Comparison of ENCODE assay signal across 24 cellular contexts in the genomic region with DNA sequence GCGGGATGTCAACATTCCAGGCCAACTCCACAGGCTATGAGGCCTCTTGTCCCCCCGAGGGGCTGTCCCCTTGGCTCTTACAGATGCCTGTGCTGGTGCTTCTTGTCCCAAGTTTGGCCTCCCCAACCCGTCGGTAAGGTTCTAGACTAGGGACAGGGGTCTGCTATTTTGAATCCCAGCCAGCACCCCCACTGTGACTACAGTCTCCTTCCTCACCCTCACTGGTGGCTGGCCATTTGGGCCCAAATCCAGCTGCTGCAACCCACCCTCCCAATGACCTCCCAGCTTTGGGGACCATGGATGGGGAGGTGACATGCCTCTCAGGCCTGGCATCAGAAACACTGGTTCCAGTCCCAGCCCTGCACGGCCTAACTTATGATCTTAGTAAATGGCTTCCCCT. TPM values are rescaled to one million over a fixed set of nuclear protein-coding genes. Genes with fewer than 3 reads are reported as not detected.
DNase-seq lines count a peak whose midpoint lies in the region; ATAC-seq and TF ChIP-seq lines count a peak whose summit lies in the region.
"Had no signal": no experiment of that assay in that cellular context is flagged by ENCODE, and none has a peak within 500 bp of the region (broad histone marks: within the 10 kb centered on the region; RNA-seq: fewer than 3 reads in every experiment).

No MANE protein-coding gene starts in this region.

- H3K27ac ChIP-seq in IMR-90 (ENCODE audit: insufficient read depth, low read length) (no peak overlapping the region), osteoblast (ENCODE audit: low read depth, low read length) (no peak overlapping the region)
- H3K27ac ChIP-seq: A549; BLaER1 treated with 17β-estradiol and CSF1 and Interleukin-3, amounts not matched to agents 10 nM and 100 nM had no signal

- H4K5ac ChIP-seq in IMR-90 (ENCODE audit: low read depth, low read length), result no peak overlapping the region

- no peaks in the 10 kb centered on the region for H3K36me3 Mint-ChIP-seq in endothelial cell (ENCODE audit: low read depth, unreplicated experiment)
- no peaks in the 10 kb centered on the region for H3K36me3 Mint-ChIP-seq in stimulated activated naive B cell treated with anti-CD40 and anti-IgM and Interleukin-4, amounts not matched to agents 10 μg/mL and 1 μg/mL and 100 μg/mL, for 72 hours
- H3K36me3 Mint-ChIP-seq: CD14-positive monocyte; CD8-positive, alpha-beta memory T cell had no signal

- H3K9me3 Mint-ChIP-seq in endothelial cell (ENCODE audit: unreplicated experiment), result no peaks in the 10 kb centered on the region
- H3K9me3 Mint-ChIP-seq in stimulated activated naive B cell treated with anti-CD40 and anti-IgM and Interleukin-4, amounts not matched to agents 10 μg/mL and 1 μg/mL and 100 μg/mL, for 72 hours, result no peaks in the 10 kb centered on the region
- H3K9me3 Mint-ChIP-seq: CD14-positive monocyte; CD4-positive, alpha-beta T cell; CD8-positive, alpha-beta memory T cell; HFFc6 had no signal

- H4K20me1 ChIP-seq in IMR-90 (ENCODE audit: insufficient read depth, low read length) (no peaks in the 10 kb centered on the region), osteoblast (ENCODE audit: insufficient read depth, low read length) (no peaks in the 10 kb centered on the region)

- H3K36me3 ChIP-seq in IMR-90 (ENCODE audit: control insufficient read depth, insufficient read depth, low read length) (no peaks in the 10 kb centered on the region), osteoblast (ENCODE audit: insufficient read depth, low read length) (no peaks in the 10 kb centered on the region)
- H3K36me3 ChIP-seq: BE2C; BLaER1 treated with 17β-estradiol and CSF1 and Interleukin-3, amounts not matched to agents 10 nM and 100 nM; HAP-1 had no signal

- H2AFZ ChIP-seq in IMR-90 (replicated peaks; ENCODE audit: low read length, poor library complexity), result peak overlapping the region; percentile 58
- no peak overlapping the region for H2AFZ ChIP-seq in osteoblast (ENCODE audit: low read length)

- TF ChIP-seq CTCF in IMR-90 (conservative IDR thresholded peaks at IDR 0.05; ENCODE audit: low read depth, low read length) (no peak), endothelial cell (IDR thresholded peaks at IDR 0.05; ENCODE audit: unreplicated experiment) (no peak), osteoblast (IDR thresholded peaks at IDR 0.05; ENCODE audit: extremely low read depth, low read depth, low read length) (no peak)

- POLR2A ChIA-PET in IMR-90 (lab: Charles Lee; ENCODE audit: unreplicated experiment), result interaction anchor here (0.5 kb wide), 1 partner anchor 12 kb away, joined by 7 read pairs; no protein-coding TSS in a partner anchor

- H3K79me2 ChIP-seq in osteoblast (ENCODE audit: insufficient read depth, low read length), result no peaks in the 10 kb centered on the region

- peaks cover 7% of the 10 kb centered on the region for H3K27me3 Mint-ChIP-seq in endothelial cell (ENCODE audit: unreplicated experiment)
- peaks cover 17 to 58% of the 10 kb centered on the region in 2 donors for H3K27me3 Mint-ChIP-seq in stimulated activated naive B cell treated with anti-CD40 and anti-IgM and Interleukin-4, amounts not matched to agents 10 μg/mL and 1 μg/mL and 100 μg/mL, for 72 hours

- no peak overlapping the region for H3K4me3 Mint-ChIP-seq in endothelial cell (ENCODE audit: unreplicated experiment)
- no peak overlapping the region for H3K4me3 Mint-ChIP-seq in stimulated activated naive B cell treated with anti-CD40 and anti-IgM and Interleukin-4, amounts not matched to agents 10 μg/mL and 1 μg/mL and 100 μg/mL, for 72 hours
- H3K4me3 Mint-ChIP-seq: CD14-positive monocyte; CD4-positive, alpha-beta T cell; CD8-positive, alpha-beta memory T cell; HFFc6 had no signal

- no peak for TF ChIP-seq POLR2A in IMR-90 (IDR thresholded peaks at IDR 0.05; ENCODE audit: low read depth, low read length)

- H2BK20ac ChIP-seq in IMR-90 (ENCODE audit: low read depth, low read length), result no peak overlapping the region

- WGBS in IMR-90 (ENCODE audit: extremely low coverage in 2 of 2, insufficient read length in 1 of 2), 2 experiments, result no CpG with 5 or more reads among the region's 5 CpGs

- ATAC-seq in IMR-90 (ENCODE audit: low read depth) (no peak), GM18909 (IDR thresholded peaks at IDR 0.05; ENCODE audit: poor library complexity, unreplicated experiment) (no peak)
- no peak for ATAC-seq in stimulated activated naive B cell treated with anti-CD40 and anti-IgM and Interleukin-4, amounts not matched to agents 10 μg/mL and 1 μg/mL and 100 μg/mL, for 72 hours (replicated peaks)
- ATAC-seq: A549, GM12878 had no signal

- H3K4me1 ChIP-seq in IMR-90 (ENCODE audit: control insufficient read depth, insufficient read depth, low read length) (no peaks in the 10 kb centered on the region), osteoblast (ENCODE audit: insufficient read depth, low read length) (no peaks in the 10 kb centered on the region)
- H3K4me1 ChIP-seq: A549, BE2C, HAP-1 had no signal

- H3K4me1 Mint-ChIP-seq in endothelial cell (ENCODE audit: unreplicated experiment), result no peaks in the 10 kb centered on the region
- no peaks in the 10 kb centered on the region for H3K4me1 Mint-ChIP-seq in stimulated activated naive B cell treated with anti-CD40 and anti-IgM and Interleukin-4, amounts not matched to agents 10 μg/mL and 1 μg/mL and 100 μg/mL, for 72 hours
- H3K4me1 Mint-ChIP-seq: CD8-positive, alpha-beta memory T cell had no signal

- H2AK5ac ChIP-seq in IMR-90 (ENCODE audit: low read depth, low read length), result no peak overlapping the region

- no peak overlapping the region for H3K56ac ChIP-seq in IMR-90 (ENCODE audit: extremely low read depth, insufficient read depth, low read length)

- CTCF ChIA-PET in IMR-90 (lab: Yijun Ruan, JAX), result no interaction called here

- no peak overlapping the region for H3K14ac ChIP-seq in IMR-90 (replicated peaks; ENCODE audit: low read depth, low read length)

- no peak overlapping the region for H3K9ac ChIP-seq in IMR-90 (ENCODE audit: low read depth, low read length)
- H3K9ac ChIP-seq: BLaER1 treated with 17β-estradiol and CSF1 and Interleukin-3, amounts not matched to agents 10 nM and 100 nM had no signal

- no peaks in the 10 kb centered on the region for H3K9me3 ChIP-seq in IMR-90 (ENCODE audit: control insufficient read depth, insufficient read depth, low read length)
- H3K9me3 ChIP-seq in osteoblast (ENCODE audit: low read depth, low read length), result no peaks in the 10 kb centered on the region
- H3K9me3 ChIP-seq: A549; BE2C; BLaER1 treated with 17β-estradiol and CSF1 and Interleukin-3, amounts not matched to agents 10 nM and 100 nM; HAP-1 had no signal

- no peaks in the 10 kb centered on the region for H3K79me1 ChIP-seq in IMR-90 (ENCODE audit: low read depth in 1 of 2, low read length in 2 of 2)

- no peaks in the 10 kb centered on the region for H3K9me1 ChIP-seq in IMR-90 (ENCODE audit: insufficient read depth, low read length)

- no peak overlapping the region for H4K8ac ChIP-seq in IMR-90 (ENCODE audit: low read depth in 2 of 2, low read length in 2 of 2)

- DNase-seq in IMR-90 (no peak), endothelial cell (ENCODE audit: low spot score) (no peak), osteoblast (ENCODE audit: insufficient read length, low spot score, missing footprints) (peak; percentile 72), cardiac septum (ENCODE audit: low spot score) (no peak)
- no peak for DNase-seq in stimulated activated naive B cell treated with anti-CD40 and anti-IgM and Interleukin-4, amounts not matched to agents 10 μg/mL and 1 μg/mL and 100 μg/mL, for 72 hours
- DNase-seq in stimulated activated CD4-positive, alpha-beta T cell treated with anti-CD3 and anti-CD28 coated beads, Interleukin-4, amount 100 ng/mL, for 1 hour, result no peak
- DNase-seq: 8988T; ACHN; AML-193; BE2C; CD4-positive, alpha-beta T cell; CD8-positive, alpha-beta memory T cell; DMS 273 treated with DMSO at 0.1 percent for 48 hours; DMS79; EL; GDM1; GOT3; HFFc6 had no signal

- H2AK9ac ChIP-seq in IMR-90 (replicated peaks; ENCODE audit: low read depth, low read length, poor library complexity), result no peak overlapping the region

- H3K4me2 ChIP-seq in IMR-90 (ENCODE audit: low read depth, low read length), result no peak overlapping the region
- no peak overlapping the region for H3K4me2 ChIP-seq in osteoblast (ENCODE audit: insufficient read depth, low read length)
- H3K4me2 ChIP-seq: A549; BLaER1 treated with 17β-estradiol and CSF1 and Interleukin-3, amounts not matched to agents 10 nM and 100 nM had no signal

- no peak overlapping the region for H3K4me3 ChIP-seq in IMR-90 (ENCODE audit: insufficient read depth, low read depth, low read length)
- H3K4me3 ChIP-seq in osteoblast (ENCODE audit: insufficient read depth, low read length), result no peak overlapping the region
- H3K4me3 ChIP-seq: A549; BLaER1 treated with 17β-estradiol and CSF1 and Interleukin-3, amounts not matched to agents 10 nM and 100 nM; GM12878; HAP-1 had no signal

- TF ChIP-seq RAD21 in IMR-90 (IDR thresholded peaks at IDR 0.05; ENCODE audit: low read length), result no peak

- H3K18ac ChIP-seq in IMR-90 (ENCODE audit: low read depth, low read length), result no peak overlapping the region

- no TSS peak for BruUV-seq in IMR-90 (replicated peaks; lab: Mats Ljungman, UMichigan)

- H3K27ac Mint-ChIP-seq in endothelial cell (ENCODE audit: unreplicated experiment), result peak overlapping the region; percentile 7
- peak overlapping the region; percentile 47 for H3K27ac Mint-ChIP-seq in stimulated activated naive B cell treated with anti-CD40 and anti-IgM and Interleukin-4, amounts not matched to agents 10 μg/mL and 1 μg/mL and 100 μg/mL, for 72 hours
- H3K27ac Mint-ChIP-seq: CD14-positive monocyte; CD4-positive, alpha-beta T cell; CD8-positive, alpha-beta memory T cell; HFFc6 had no signal

- dilution Hi-C loops in IMR-90 (cut with HindIII; ENCODE audit: low sequenced_read_pairs, unreplicated experiment), result no loop called here

- intact Hi-C loops in IMR-90 (cut with micrococcal nuclease), result no loop called here
- intact Hi-C loops in cardiac septum (cut with DNase I), result no loop called here

- peaks cover 81% of the 10 kb centered on the region for H3K27me3 ChIP-seq in IMR-90 (ENCODE audit: control insufficient read depth, insufficient read depth, low read length)
- H3K27me3 ChIP-seq in osteoblast (ENCODE audit: insufficient read depth, low read length), result peaks cover 25% of the 10 kb centered on the region
- H3K27me3 ChIP-seq: BE2C; BLaER1 treated with 17β-estradiol and CSF1 and Interleukin-3, amounts not matched to agents 10 nM and 100 nM had no signal

- H2BK15ac ChIP-seq in IMR-90 (ENCODE audit: low read depth, low read length), result no peak overlapping the region

- in situ Hi-C loops in IMR-90 (cut with MboI; ENCODE audit: low sequenced_read_pairs), result no loop called here

- no peak overlapping the region for H3K4ac ChIP-seq in IMR-90 (ENCODE audit: low read depth, low read length)

- H3K23ac ChIP-seq in IMR-90 (ENCODE audit: low read depth, low read length), result no peak overlapping the region

- H2BK120ac ChIP-seq in IMR-90 (ENCODE audit: low read depth, low read length), result no peak overlapping the region

- H4K91ac ChIP-seq in IMR-90 (ENCODE audit: insufficient read depth, low read depth, low read length), result no peak overlapping the region

- no peak overlapping the region for H2BK5ac ChIP-seq in IMR-90 (ENCODE audit: low read depth, low read length, poor library complexity, severe bottlenecking)

RNA-seq across cellular contexts. Expression of gene CFAP65, which starts 18.7 kb away (rescaled TPM):
- not detected in 2 replicates for total RNA-seq in IMR-90 (2012; rRNA removed)
- not detected in 2 replicates for polyA plus RNA-seq in IMR-90 (2012; rRNA removed)
- polyA plus RNA-seq in IMR-90 (2012; cell fraction: cytosol; rRNA removed), result not detected in 2 replicates
- polyA plus RNA-seq in IMR-90 (2012; cell fraction: nucleus; rRNA removed; ENCODE audit: low replicate concordance), result 0.01 TPM in 1 of 2 replicates, not detected in the other
- total RNA-seq in endothelial cell (ENCODE audit: unreplicated experiment), result 0.59 TPM
- not detected in 2 replicates for total RNA-seq in osteoblast
- not detected for total RNA-seq in cardiac septum
- total RNA-seq: CD4-positive, alpha-beta T cell; CD8-positive, alpha-beta memory T cell; GM12878; HFFc6 had no signal
- polyA plus RNA-seq: CD14-positive monocyte; CD8-positive, alpha-beta memory T cell; GM12878 had no signal

RNA-seq across cellular contexts. Expression of gene CRYBA2, which starts 29.4 kb away (rescaled TPM):
- not detected in 2 replicates for total RNA-seq in IMR-90 (2012; rRNA removed)
- not detected in 2 replicates for polyA plus RNA-seq in IMR-90 (2012; rRNA removed)
- not detected in 2 replicates for polyA plus RNA-seq in IMR-90 (2012; cell fraction: cytosol; rRNA removed)
- not detected in 2 replicates for polyA plus RNA-seq in IMR-90 (2012; cell fraction: nucleus; rRNA removed; ENCODE audit: low replicate concordance)
- total RNA-seq in endothelial cell (ENCODE audit: unreplicated experiment), result not detected
- not detected in 2 replicates for total RNA-seq in osteoblast
- total RNA-seq in cardiac septum, result not detected
- total RNA-seq: CD4-positive, alpha-beta T cell; CD8-positive, alpha-beta memory T cell; GM12878; HFFc6 had no signal
- polyA plus RNA-seq: A549; CD14-positive monocyte; CD8-positive, alpha-beta memory T cell; GM12878 had no signal

RNA-seq across cellular contexts. Expression of gene FEV, which starts 37.6 kb away (rescaled TPM):
- total RNA-seq in IMR-90 (2012; rRNA removed) (not detected in 2 replicates), endothelial cell (ENCODE audit: unreplicated experiment) (0.56 TPM), osteoblast (not detected in 2 replicates), cardiac septum (not detected)
- polyA plus RNA-seq in IMR-90 (2012; rRNA removed), result not detected in 2 replicates
- not detected in 2 replicates for polyA plus RNA-seq in IMR-90 (2012; cell fraction: cytosol; rRNA removed)
- polyA plus RNA-seq in IMR-90 (2012; cell fraction: nucleus; rRNA removed; ENCODE audit: low replicate concordance), result not detected in 2 replicates
- total RNA-seq: CD4-positive, alpha-beta T cell; CD8-positive, alpha-beta memory T cell; GM12878; HFFc6 had no signal
- polyA plus RNA-seq: A549; CD14-positive monocyte; CD8-positive, alpha-beta memory T cell; GM12878 had no signal

RNA-seq across cellular contexts. Expression of gene IHH, which starts 38.1 kb away (rescaled TPM):
- total RNA-seq in IMR-90 (2012; rRNA removed) (not detected in 2 replicates), endothelial cell (ENCODE audit: unreplicated experiment) (not detected), osteoblast (under 0.01 and 0.29 TPM in 2 replicates), cardiac septum (not detected)
- not detected in 2 replicates for polyA plus RNA-seq in IMR-90 (2012; rRNA removed)
- polyA plus RNA-seq in IMR-90 (2012; cell fraction: cytosol; rRNA removed), result 0.01 TPM in 1 of 2 replicates, not detected in the other
- 0.02 TPM in 1 of 2 replicates, not detected in the other for polyA plus RNA-seq in IMR-90 (2012; cell fraction: nucleus; rRNA removed; ENCODE audit: low replicate concordance)
- total RNA-seq: CD4-positive, alpha-beta T cell; CD8-positive, alpha-beta memory T cell; GM12878; HFFc6 had no signal
- polyA plus RNA-seq: CD14-positive monocyte; CD8-positive, alpha-beta memory T cell had no signal
